8 cellular contexts compared by ENCODE assay signal in genomic region chrX:148381603-148382002, GRCh38.
DNase-seq lines count a peak whose midpoint lies in the region; ATAC-seq and TF ChIP-seq lines count a peak whose summit lies in the region.

No MANE protein-coding gene starts in this region.

- intact Hi-C loops in lower leg skin (cut with DNase I; ENCODE audit: low total_unique reads), result no loop called here
- intact Hi-C loops in tibial artery (cut with DNase I; ENCODE audit: low total_unique reads), result no loop called here

- peaks cover 32 to 36% (median 34%) of the 10 kb centered on the region in 3 donors for H3K4me1 Mint-ChIP-seq in CD8-positive, alpha-beta memory T cell
- H3K4me1 Mint-ChIP-seq in activated naive CD8-positive, alpha-beta T cell treated with anti-CD3 and anti-CD28 coated beads, Interleukin-2, amount 10 ng/mL, durations not matched to agents 7 days and 5 days, result peaks cover 23% of the 10 kb centered on the region

- POLR2A ChIA-PET in CD8-positive, alpha-beta memory T cell (lab: Charles Lee), result no interaction called here
- POLR2A ChIA-PET in activated naive CD8-positive, alpha-beta T cell treated with anti-CD3 and anti-CD28 coated beads, Interleukin-2, amount 10 ng/mL, durations not matched to agents 7 days and 5 days (lab: Charles Lee), result interaction anchor here (1.0 to 1.9 kb wide), 2 partner anchors 71 to 1123 kb away, joined by 3 to 8 read pairs; partner anchors contain the start of gene IDS

- TF ChIP-seq CTCF in lower leg skin (IDR thresholded peaks at IDR 0.05) (no peak), tibial artery (IDR thresholded peaks at IDR 0.05) (no peak)

- H3K36me3 Mint-ChIP-seq in CD8-positive, alpha-beta memory T cell, result peaks cover 0 to 1% (median 0%) of the 10 kb centered on the region in 3 donors
- no peaks in the 10 kb centered on the region for H3K36me3 Mint-ChIP-seq in activated naive CD8-positive, alpha-beta T cell treated with anti-CD3 and anti-CD28 coated beads, Interleukin-2, amount 10 ng/mL, durations not matched to agents 7 days and 5 days

- CTCF ChIA-PET in CD8-positive, alpha-beta memory T cell (lab: Charles Lee), result no interaction called here

- peaks cover 30% of the 10 kb centered on the region for H3K4me1 ChIP-seq in CD8-positive, alpha-beta memory T cell (ENCODE audit: insufficient read depth, low read length)
- H3K4me1 ChIP-seq in tibial artery, result no peaks in the 10 kb centered on the region

- peak overlapping the region; percentile 29 for H3K27ac ChIP-seq in CD8-positive, alpha-beta memory T cell (ENCODE audit: low read depth, low read length)
- H3K27ac ChIP-seq in tibial artery, result no peak overlapping the region

- ATAC-seq in GM19467 (IDR thresholded peaks at IDR 0.05; ENCODE audit: unreplicated experiment), result peak; percentile 34
- peak; percentile 31 for ATAC-seq in HG03280 (IDR thresholded peaks at IDR 0.05; ENCODE audit: unreplicated experiment)
- ATAC-seq in activated naive CD8-positive, alpha-beta T cell treated with anti-CD3 and anti-CD28 coated beads, Interleukin-2, amount 10 ng/mL, durations not matched to agents 7 days and 5 days (ENCODE audit: low read depth), result peak; percentile 48

- no peak for DNase-seq in CD8-positive, alpha-beta memory T cell
- DNase-seq in activated naive CD8-positive, alpha-beta T cell treated with anti-CD3 and anti-CD28 coated beads, Interleukin-2, amount 10 ng/mL, durations not matched to agents 7 days and 5 days, result no peak
- DNase-seq in GM19238 (ENCODE audit: insufficient read length, low spot score) (no peak), lower leg skin (ENCODE audit: low spot score in 2 of 2) (no peak), RPMI8226 (no peak), tibial artery (no peak)

- peak overlapping the region; percentile 44 for H3K4me3 ChIP-seq in CD8-positive, alpha-beta memory T cell (ENCODE audit: low read length)
- no peak overlapping the region for H3K4me3 ChIP-seq in lower leg skin (ENCODE audit: low read depth, poor library complexity, severe bottlenecking)
- no peak overlapping the region for H3K4me3 ChIP-seq in tibial artery

- H3K9me3 ChIP-seq in CD8-positive, alpha-beta memory T cell (ENCODE audit: low read length), result no peaks in the 10 kb centered on the region
- H3K9me3 ChIP-seq in tibial artery, result peaks cover 0 to 5% (median 3%) of the 10 kb centered on the region in 3 donors

- no peaks in the 10 kb centered on the region for H3K27me3 Mint-ChIP-seq in CD8-positive, alpha-beta memory T cell
- no peaks in the 10 kb centered on the region for H3K27me3 Mint-ChIP-seq in activated naive CD8-positive, alpha-beta T cell treated with anti-CD3 and anti-CD28 coated beads, Interleukin-2, amount 10 ng/mL, durations not matched to agents 7 days and 5 days

- no peaks in the 10 kb centered on the region for H3K36me3 ChIP-seq in CD8-positive, alpha-beta memory T cell (ENCODE audit: insufficient read depth, low read length)
- H3K36me3 ChIP-seq in tibial artery, result no peaks in the 10 kb centered on the region

- no peaks in the 10 kb centered on the region for H3K27me3 ChIP-seq in CD8-positive, alpha-beta memory T cell (ENCODE audit: insufficient read depth, low read length, poor library complexity, severe bottlenecking)
- no peaks in the 10 kb centered on the region for H3K27me3 ChIP-seq in tibial artery

- 65 to 66% methylated on average over 2 of the region's 2 CpGs for whole genome bisulfite sequencing in lower leg skin, 2 donors

- peak overlapping the region; percentile 84 to 94 (median 89) for H3K4me3 Mint-ChIP-seq in CD8-positive, alpha-beta memory T cell
- H3K4me3 Mint-ChIP-seq in activated naive CD8-positive, alpha-beta T cell treated with anti-CD3 and anti-CD28 coated beads, Interleukin-2, amount 10 ng/mL, durations not matched to agents 7 days and 5 days, result peak overlapping the region; percentile 79

- no peak for TF ChIP-seq POLR2A in lower leg skin (IDR thresholded peaks at IDR 0.05)

- H3K27ac Mint-ChIP-seq in CD8-positive, alpha-beta memory T cell, result peak overlapping the region; percentile 93 to 99 (median 96)
- H3K27ac Mint-ChIP-seq in activated naive CD8-positive, alpha-beta T cell treated with anti-CD3 and anti-CD28 coated beads, Interleukin-2, amount 10 ng/mL, durations not matched to agents 7 days and 5 days, result peak overlapping the region; percentile 92

- H3K9me3 Mint-ChIP-seq in CD8-positive, alpha-beta memory T cell, result peaks cover 0 to under 1% (median 0%) of the 10 kb centered on the region in 5 donors
- H3K9me3 Mint-ChIP-seq in activated naive CD8-positive, alpha-beta T cell treated with anti-CD3 and anti-CD28 coated beads, Interleukin-2, amount 10 ng/mL, durations not matched to agents 7 days and 5 days, result peaks cover 2% of the 10 kb centered on the region
